ENCODE assay signal across 12 cellular contexts in the genomic region with DNA sequence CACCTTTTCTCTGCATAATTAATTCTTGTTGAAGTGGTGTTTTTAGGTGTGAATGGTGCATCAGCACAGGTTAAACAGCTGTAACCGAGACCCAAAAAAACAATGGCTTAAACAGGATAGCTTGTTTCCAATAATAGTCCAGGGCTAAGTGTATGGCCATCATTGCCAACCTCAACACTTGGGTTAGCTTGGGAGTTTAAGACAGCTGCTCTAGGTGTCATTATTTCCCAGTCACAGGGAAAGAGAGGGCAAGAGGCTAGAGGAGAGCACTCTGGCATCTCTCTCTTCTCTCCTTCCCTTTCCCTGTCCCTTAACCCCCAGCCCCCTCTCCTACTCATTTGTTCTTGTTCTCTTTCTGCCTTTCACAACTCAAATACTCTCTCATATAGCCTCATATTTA.
"Had no signal": no experiment of that assay in that cellular context is flagged by ENCODE, and none has a peak within 500 bp of the region (broad histone marks: within the 10 kb centered on the region; RNA-seq: fewer than 3 reads in every experiment).

No MANE protein-coding gene starts in this region.

- H3K27me3 ChIP-seq: tibial nerve had no signal

- H3K27ac Mint-ChIP-seq: activated CD4-positive, alpha-beta T cell treated with anti-CD3 and anti-CD28 coated beads for 36 hours; natural killer cell treated with Interleukin-12 subunit alpha and Interleukin-12 subunit beta and Interleukin-15 and Interleukin-18, amount 100 ng/mL, for 72 hours had no signal

- H3K9me3 Mint-ChIP-seq: natural killer cell treated with Interleukin-12 subunit alpha and Interleukin-12 subunit beta and Interleukin-15 and Interleukin-18, amount 100 ng/mL, for 72 hours had no signal

- H3K27me3 Mint-ChIP-seq: activated CD4-positive, alpha-beta T cell treated with anti-CD3 and anti-CD28 coated beads for 36 hours; natural killer cell treated with Interleukin-12 subunit alpha and Interleukin-12 subunit beta and Interleukin-15 and Interleukin-18, amount 100 ng/mL, for 72 hours had no signal

- H3K4me3 Mint-ChIP-seq: activated CD4-positive, alpha-beta T cell treated with anti-CD3 and anti-CD28 coated beads for 36 hours; natural killer cell treated with Interleukin-12 subunit alpha and Interleukin-12 subunit beta and Interleukin-15 and Interleukin-18, amount 100 ng/mL, for 72 hours had no signal

- H3K9me3 ChIP-seq: tibial nerve had no signal

- H3K27ac ChIP-seq: tibial nerve had no signal

- DNase-seq: activated CD4-positive, alpha-beta T cell treated with anti-CD3 and anti-CD28 coated beads for 36 hours; activated naive CD4-positive, alpha-beta T cell; stimulated activated CD4-positive, alpha-beta T cell treated with anti-CD3 and anti-CD28 coated beads, Interleukin-4, amount 100 ng/mL, for 4 hours; stimulated activated CD8-positive, alpha-beta memory T cell treated with anti-CD3 and anti-CD28 coated beads, Interleukin-4, amount 100 ng/mL, for 48 hours; stimulated activated naive CD4-positive, alpha-beta T cell treated with Interleukin-2 at 50 U/mL for 16 hours; substantia nigra; T-helper 1 cell had no signal

- H3K4me3 ChIP-seq: smooth muscle cell, tibial nerve had no signal

- ATAC-seq: activated CD4-positive, alpha-beta T cell treated with anti-CD3 and anti-CD28 coated beads for 36 hours; natural killer cell treated with Interleukin-12 subunit alpha and Interleukin-12 subunit beta and Interleukin-15 and Interleukin-18, amount 100 ng/mL, for 72 hours had no signal

- FAIRE-seq: astrocyte, islet of Langerhans had no signal

- H3K4me2 ChIP-seq: smooth muscle cell had no signal
